ENCODE assay signal across 16 cellular contexts in genomic region chr16:23966577-23966976, GRCh38.
DNase-seq lines count a peak whose midpoint lies in the region; ATAC-seq and TF ChIP-seq lines count a peak whose summit lies in the region.
"Had no signal": no experiment of that assay in that cellular context is flagged by ENCODE, and none has a peak within 500 bp of the region (broad histone marks: within the 10 kb centered on the region; RNA-seq: fewer than 3 reads in every experiment).

No MANE protein-coding gene starts in this region.

- CTCF ChIA-PET in A673 (lab: Charles Lee) = interaction anchor here (1.0 to 1.5 kb wide), 2 partner anchors 14 to 44 kb away, joined by 3 to 5 read pairs; no protein-coding TSS in a partner anchor
- CTCF ChIA-PET in CD8-positive, alpha-beta T cell (lab: Charles Lee) = interaction anchor here (1.0 to 3.1 kb wide), 5 partner anchors 17 to 89 kb away, joined by 3 to 13 read pairs (median 8); no protein-coding TSS in a partner anchor

- H3K9me3 Mint-ChIP-seq in CD8-positive, alpha-beta T cell = no peaks in the 10 kb centered on the region
- no peaks in the 10 kb centered on the region for H3K9me3 Mint-ChIP-seq in immature natural killer cell
- H3K9me3 Mint-ChIP-seq: CD8-positive, alpha-beta memory T cell had no signal

- peak overlapping the region; percentile 23 for H3K9ac ChIP-seq in SK-N-MC (ENCODE audit: insufficient read length)
- H3K9ac ChIP-seq: SK-N-SH had no signal

- BruUV-seq in A673 (replicated peaks; lab: Mats Ljungman, UMichigan) = no TSS peak

- peak overlapping the region; percentile 77 for H3K27ac ChIP-seq in A673 (ENCODE audit: low read depth, low read length, poor library complexity, severe bottlenecking)
- no peak overlapping the region for H3K27ac ChIP-seq in CD8-positive, alpha-beta T cell (ENCODE audit: low read depth, low read length)
- H3K27ac ChIP-seq in SK-N-MC = peak overlapping the region; percentile 75
- H3K27ac ChIP-seq: A549 had no signal

- H3K9me3 ChIP-seq in A673 (ENCODE audit: low read depth, low read length, poor library complexity, severe bottlenecking) (no peaks in the 10 kb centered on the region), SK-N-MC (ENCODE audit: low read depth, low read length) (no peaks in the 10 kb centered on the region)
- no peaks in the 10 kb centered on the region for H3K9me3 ChIP-seq in CD8-positive, alpha-beta T cell (ENCODE audit: low read length)
- H3K9me3 ChIP-seq: A549, SK-N-SH had no signal

- no peak for ATAC-seq in CD8-positive, alpha-beta T cell
- no peak for ATAC-seq in GM18867 (IDR thresholded peaks at IDR 0.05; ENCODE audit: unreplicated experiment)
- ATAC-seq: A549, Panc1, Right ventricle myocardium inferior had no signal

- DNase-seq in A673 (ENCODE audit: low spot score) = no peak
- no peak for DNase-seq in CD8-positive, alpha-beta T cell
- DNase-seq in SK-N-MC (ENCODE audit: low read depth, low spot score) = no peak
- no peak for DNase-seq in immature natural killer cell
- no peak for DNase-seq in activated CD4-positive, alpha-beta T cell treated with anti-CD3 and anti-CD28 coated beads, Interleukin-2, amount 50 U/mL, for 1 hour
- DNase-seq in DMS114 treated with DMSO at 0.1 percent for 48 hours (lab: John Stamatoyannopoulos, UW; ENCODE audit: unreplicated experiment) = no peak
- no peak for DNase-seq in activated naive CD4-positive, alpha-beta T cell treated with anti-CD3 and anti-CD28 coated beads, Interleukin-2, amount 50 U/mL, for 16 hours
- DNase-seq: CD8-positive, alpha-beta memory T cell; H7; NCI-H1092; NCI-H524 treated with DMSO at 0.1 percent for 48 hours; SK-N-SH had no signal

- no peaks in the 10 kb centered on the region for H3K27me3 Mint-ChIP-seq in CD8-positive, alpha-beta T cell (ENCODE audit: low read depth)
- H3K27me3 Mint-ChIP-seq in immature natural killer cell (ENCODE audit: low read depth in 3 of 3) = peaks cover 0 to 5% (median 0%) of the 10 kb centered on the region in 3 donors

- intact Hi-C loops in A673 (cut with micrococcal nuclease; ENCODE audit: unreplicated experiment) = loop anchor here (2.0 kb wide), 1 partner anchor 14 kb away; no protein-coding TSS in a partner anchor
- intact Hi-C loops in CD8-positive, alpha-beta T cell (cut with DNase I, micrococcal nuclease) = no loop called here

- H3K4me1 ChIP-seq in A673 (ENCODE audit: insufficient read depth, low read length, poor library complexity, severe bottlenecking) = peaks cover 33% of the 10 kb centered on the region
- peaks cover 27% of the 10 kb centered on the region for H3K4me1 ChIP-seq in CD8-positive, alpha-beta T cell (ENCODE audit: insufficient read depth, low read length)
- H3K4me1 ChIP-seq: A549 had no signal

- H3K36me3 Mint-ChIP-seq in CD8-positive, alpha-beta T cell = peaks cover 36% of the 10 kb centered on the region
- H3K36me3 Mint-ChIP-seq in immature natural killer cell = peaks cover 6 to 11% (median 11%) of the 10 kb centered on the region in 3 donors

- H3K27ac Mint-ChIP-seq in CD8-positive, alpha-beta T cell = peak overlapping the region; percentile 60
- H3K27ac Mint-ChIP-seq in immature natural killer cell = peak overlapping the region in 4 of 6 donors; percentile 14 to 40 (median 38)

- POLR2A ChIA-PET in A673 (lab: Charles Lee; ENCODE audit: low non-redundant PET) = no interaction called here
- POLR2A ChIA-PET in CD8-positive, alpha-beta T cell (lab: Charles Lee) = interaction anchor here (0.8 to 1.2 kb wide), 2 partner anchors 15 to 41 kb away, joined by 3 read pairs; no protein-coding TSS in a partner anchor

- H3K4me3 ChIP-seq in A673 (ENCODE audit: low read depth, low read length, poor library complexity, severe bottlenecking) = no peak overlapping the region
- no peak overlapping the region for H3K4me3 ChIP-seq in CD8-positive, alpha-beta T cell (ENCODE audit: low read depth, low read length)
- H3K4me3 ChIP-seq in SK-N-MC = peak overlapping the region; percentile 33; the same call in 1 of the 2 replicates
- H3K4me3 ChIP-seq: A549 had no signal

- no peak overlapping the region for H3K4me3 Mint-ChIP-seq in CD8-positive, alpha-beta T cell
- H3K4me3 Mint-ChIP-seq in immature natural killer cell = no peak overlapping the region

- H3K4me1 Mint-ChIP-seq in CD8-positive, alpha-beta T cell (ENCODE audit: low read depth) = peaks cover 57% of the 10 kb centered on the region
- peaks cover 37 to 67% of the 10 kb centered on the region in 2 donors for H3K4me1 Mint-ChIP-seq in immature natural killer cell

- H3K36me3 ChIP-seq in A673 (ENCODE audit: insufficient read depth, low read length, poor library complexity, severe bottlenecking) = peaks cover 11% of the 10 kb centered on the region
- no peaks in the 10 kb centered on the region for H3K36me3 ChIP-seq in CD8-positive, alpha-beta T cell (ENCODE audit: insufficient read depth, low read length)
- peaks cover 4% of the 10 kb centered on the region; the same call in 1 of the 2 replicates for H3K36me3 ChIP-seq in SK-N-MC (ENCODE audit: insufficient read depth, low read length)

- no peaks in the 10 kb centered on the region for H3K27me3 ChIP-seq in A673 (replicated peaks; ENCODE audit: insufficient read depth, low read depth, low read length, poor library complexity)
- no peaks in the 10 kb centered on the region for H3K27me3 ChIP-seq in CD8-positive, alpha-beta T cell (ENCODE audit: insufficient read depth, low read length)

- no peak for TF ChIP-seq CTCF in A673 (conservative IDR thresholded peaks at IDR 0.05; ENCODE audit: low read depth, low read length)
- no peak for TF ChIP-seq CTCF in CD8-positive, alpha-beta T cell (IDR thresholded peaks at IDR 0.05)
